30 cellular contexts compared by ENCODE assay signal in the genomic region with DNA sequence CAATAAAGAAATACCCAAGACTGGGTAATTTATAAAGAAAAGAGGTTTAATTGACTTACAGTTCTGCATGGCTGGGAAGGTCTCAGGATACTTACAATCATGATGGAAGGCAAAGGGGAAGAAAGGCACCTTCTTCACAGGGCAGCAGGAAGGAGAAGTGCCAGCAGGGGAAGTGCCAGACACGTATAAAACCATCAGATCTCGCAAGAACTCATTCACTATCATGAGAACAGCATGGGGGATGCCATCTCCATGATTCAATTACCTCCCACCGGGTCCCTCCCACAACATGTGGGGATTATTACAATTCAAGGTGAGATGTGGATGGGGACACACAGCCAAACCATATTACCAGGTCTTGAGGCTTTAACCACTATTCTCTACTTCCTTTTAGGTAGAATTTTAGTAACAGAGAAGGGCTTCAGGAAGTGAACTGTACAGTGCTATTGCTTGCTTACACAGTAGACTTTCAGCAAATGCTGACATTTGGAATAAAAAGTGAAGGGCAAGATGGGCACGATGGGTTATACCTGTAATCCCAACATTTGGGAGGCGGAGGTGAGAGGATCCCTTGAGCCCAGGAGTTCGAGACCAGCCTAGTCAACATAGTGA. TPM values are rescaled to one million over a fixed set of nuclear protein-coding genes. Genes with fewer than 3 reads are reported as not detected.
DNase-seq lines count a peak whose midpoint lies in the region; ATAC-seq lines count a peak whose summit lies in the region.
"Had no signal": no experiment of that assay in that cellular context is flagged by ENCODE, and none has a peak within 500 bp of the region (broad histone marks: within the 10 kb centered on the region; RNA-seq: fewer than 3 reads in every experiment).

No MANE protein-coding gene starts in this region.

- no peaks in the 10 kb centered on the region for H3K36me3 Mint-ChIP-seq in activated CD4-positive, alpha-beta T cell treated with anti-CD3 and anti-CD28 coated beads for 36 hours (ENCODE audit: low read depth)
- H3K36me3 Mint-ChIP-seq in stimulated activated naive CD8-positive, alpha-beta T cell treated with anti-CD3 and anti-CD28 coated beads, Interleukin-15, Interleukin-2, amounts not matched to agents 100 ng/mL and 50 ng/mL, for 24 hours (ENCODE audit: low read depth) = no peaks in the 10 kb centered on the region
- H3K36me3 Mint-ChIP-seq in activated naive CD4-positive, alpha-beta T cell treated with anti-CD3 and anti-CD28 coated beads, Interleukin-2, amount 50 U/mL, for 72 hours = no peaks in the 10 kb centered on the region
- H3K36me3 Mint-ChIP-seq: IgD-negative memory B cell had no signal

- intact Hi-C loops in activated CD4-positive, alpha-beta T cell treated with anti-CD3 and anti-CD28 coated beads for 36 hours (cut with DNase I, micrococcal nuclease) = loop anchor here in 1 of 2 experiments (10.0 kb wide), 1 partner anchor 840 kb away; no protein-coding TSS in a partner anchor

- H3K9me3 Mint-ChIP-seq in activated CD4-positive, alpha-beta T cell treated with anti-CD3 and anti-CD28 coated beads for 36 hours (ENCODE audit: low read depth) = no peaks in the 10 kb centered on the region
- H3K9me3 Mint-ChIP-seq in stimulated activated naive CD8-positive, alpha-beta T cell treated with anti-CD3 and anti-CD28 coated beads, Interleukin-15, Interleukin-2, amounts not matched to agents 100 ng/mL and 50 ng/mL, for 24 hours = no peaks in the 10 kb centered on the region
- no peaks in the 10 kb centered on the region for H3K9me3 Mint-ChIP-seq in activated naive CD4-positive, alpha-beta T cell treated with anti-CD3 and anti-CD28 coated beads, Interleukin-2, amount 50 U/mL, for 72 hours
- H3K9me3 Mint-ChIP-seq in stimulated activated naive CD8-positive, alpha-beta T cell treated with anti-CD3 and anti-CD28 coated beads, Interleukin-15, amount 100 ng/mL, for 72 hours = no peaks in the 10 kb centered on the region
- H3K9me3 Mint-ChIP-seq: GM23338, HFFc6, IgD-negative memory B cell had no signal

- ATAC-seq in activated CD4-positive, alpha-beta T cell treated with anti-CD3 and anti-CD28 coated beads for 36 hours = peak; percentile 52
- no peak for ATAC-seq in stimulated activated naive CD8-positive, alpha-beta T cell treated with anti-CD3 and anti-CD28 coated beads, Interleukin-15, Interleukin-2, amounts not matched to agents 100 U/mL and 50 U/mL, for 24 hours
- peak; percentile 26 to 50 for ATAC-seq in activated naive CD4-positive, alpha-beta T cell treated with anti-CD3 and anti-CD28 coated beads, Interleukin-2, amount 50 U/mL, for 72 hours
- ATAC-seq in stimulated activated naive CD8-positive, alpha-beta T cell treated with anti-CD3 and anti-CD28 coated beads, Interleukin-15, amount 100 ng/mL, for 72 hours = peak; percentile 62
- ATAC-seq: gastrocnemius medialis, GM23338 had no signal

- DNase-seq in activated CD4-positive, alpha-beta T cell treated with anti-CD3 and anti-CD28 coated beads for 36 hours = peak; percentile 9
- DNase-seq in activated CD4-positive, alpha-beta T cell treated with anti-CD3 and anti-CD28 coated beads, Interleukin-2, amount 50 U/mL, for 4 hours = no peak
- no peak for DNase-seq in stimulated activated naive CD8-positive, alpha-beta T cell treated with anti-CD3 and anti-CD28 coated beads, Interleukin-15, Interleukin-2, amounts not matched to agents 100 U/mL and 50 U/mL, for 24 hours
- no peak for DNase-seq in activated naive CD4-positive, alpha-beta T cell treated with anti-CD3 and anti-CD28 coated beads, Interleukin-2, amount 50 U/mL, for 72 hours (ENCODE audit: low spot score in 2 of 2)
- DNase-seq in stimulated activated naive CD8-positive, alpha-beta T cell treated with anti-CD3 and anti-CD28 coated beads, Interleukin-15, amount 100 ng/mL, for 72 hours = no peak
- DNase-seq in NCI-H1092 (lab: John Stamatoyannopoulos, UW) = no peak
- no peak for DNase-seq in ecto neural progenitor cell (ENCODE audit: low spot score)
- DNase-seq: 8988T; activated effector memory CD4-positive, alpha-beta T cell treated with Interleukin-2 at 50 U/mL for 16 hours; C1 segment of cervical spinal cord; gastrocnemius medialis; HFFc6; NCI-H446; NCI-H774; posterior cingulate gyrus; RPMI8226; small intestine; stomach; uterus had no signal

- peaks cover 23% of the 10 kb centered on the region for H3K27me3 Mint-ChIP-seq in activated CD4-positive, alpha-beta T cell treated with anti-CD3 and anti-CD28 coated beads for 36 hours
- H3K27me3 Mint-ChIP-seq in stimulated activated naive CD8-positive, alpha-beta T cell treated with anti-CD3 and anti-CD28 coated beads, Interleukin-15, Interleukin-2, amounts not matched to agents 100 ng/mL and 50 ng/mL, for 24 hours = peaks cover 36% of the 10 kb centered on the region
- peaks cover 31% of the 10 kb centered on the region for H3K27me3 Mint-ChIP-seq in stimulated activated naive CD8-positive, alpha-beta T cell treated with anti-CD3 and anti-CD28 coated beads, Interleukin-15, amount 100 ng/mL, for 72 hours

- H3K4me3 Mint-ChIP-seq in activated CD4-positive, alpha-beta T cell treated with anti-CD3 and anti-CD28 coated beads for 36 hours = peak overlapping the region; percentile 28
- peak overlapping the region; percentile 71 for H3K4me3 Mint-ChIP-seq in stimulated activated naive CD8-positive, alpha-beta T cell treated with anti-CD3 and anti-CD28 coated beads, Interleukin-15, Interleukin-2, amounts not matched to agents 100 ng/mL and 50 ng/mL, for 24 hours
- peak overlapping the region; percentile 35 to 56 for H3K4me3 Mint-ChIP-seq in stimulated activated naive CD8-positive, alpha-beta T cell treated with anti-CD3 and anti-CD28 coated beads, Interleukin-15, amount 100 ng/mL, for 72 hours
- H3K4me3 Mint-ChIP-seq: GM23338, HFFc6 had no signal

- H3K4me1 Mint-ChIP-seq in activated CD4-positive, alpha-beta T cell treated with anti-CD3 and anti-CD28 coated beads for 36 hours = peaks cover 3% of the 10 kb centered on the region
- H3K4me1 Mint-ChIP-seq in stimulated activated naive CD8-positive, alpha-beta T cell treated with anti-CD3 and anti-CD28 coated beads, Interleukin-15, Interleukin-2, amounts not matched to agents 100 ng/mL and 50 ng/mL, for 24 hours (ENCODE audit: low read depth) = no peaks in the 10 kb centered on the region
- peaks cover 6% of the 10 kb centered on the region for H3K4me1 Mint-ChIP-seq in stimulated activated naive CD8-positive, alpha-beta T cell treated with anti-CD3 and anti-CD28 coated beads, Interleukin-15, amount 100 ng/mL, for 72 hours
- H3K4me1 Mint-ChIP-seq: GM23338 had no signal

- POLR2A ChIA-PET in activated CD4-positive, alpha-beta T cell treated with anti-CD3 and anti-CD28 coated beads for 36 hours (lab: Charles Lee) = no interaction called here

- H3K27ac Mint-ChIP-seq in activated CD4-positive, alpha-beta T cell treated with anti-CD3 and anti-CD28 coated beads for 36 hours = peak overlapping the region; percentile 16
- H3K27ac Mint-ChIP-seq in stimulated activated naive CD8-positive, alpha-beta T cell treated with anti-CD3 and anti-CD28 coated beads, Interleukin-15, Interleukin-2, amounts not matched to agents 100 ng/mL and 50 ng/mL, for 24 hours = peak overlapping the region; percentile 22
- peak overlapping the region in 1 of 2 donors; percentile 45 for H3K27ac Mint-ChIP-seq in activated naive CD4-positive, alpha-beta T cell treated with anti-CD3 and anti-CD28 coated beads, Interleukin-2, amount 50 U/mL, for 72 hours
- H3K27ac Mint-ChIP-seq in stimulated activated naive CD8-positive, alpha-beta T cell treated with anti-CD3 and anti-CD28 coated beads, Interleukin-15, amount 100 ng/mL, for 72 hours = peak overlapping the region; percentile 60 to 79
- H3K27ac Mint-ChIP-seq: GM23338, HFFc6, IgD-negative memory B cell had no signal

- CTCF ChIA-PET in activated CD4-positive, alpha-beta T cell treated with anti-CD3 and anti-CD28 coated beads for 36 hours (lab: Charles Lee) = no interaction called here

RNA-seq across cellular contexts. Expression of a gene that starts 40.8 kb away (rescaled TPM):
- total RNA-seq in activated CD4-positive, alpha-beta T cell treated with anti-CD3 and anti-CD28 coated beads for 36 hours = under 1 TPM; 0.07 to 0.11 TPM
- under 1 TPM; 0.14 to 0.16 TPM for total RNA-seq in activated naive CD4-positive, alpha-beta T cell treated with anti-CD3 and anti-CD28 coated beads, Interleukin-2, amount 50 U/mL, for 72 hours
- total RNA-seq: chondrocyte, Daoy, fibroblast of lung, gastrocnemius medialis, GM23338, HFFc6, kidney epithelial cell, liver, myocyte, right atrium auricular region, SJSA1, stomach, uterus had no signal
